In genomic region chr6:127914240-127914639, GRCh38 we compare ENCODE assay signal across 21 cellular contexts. TPM values are rescaled to one million over a fixed set of nuclear protein-coding genes. Genes with fewer than 3 reads are reported as not detected.
DNase-seq lines count a peak whose midpoint lies in the region; ATAC-seq and TF ChIP-seq lines count a peak whose summit lies in the region.
"Had no signal": no experiment of that assay in that cellular context is flagged by ENCODE, and none has a peak within 500 bp of the region (broad histone marks: within the 10 kb centered on the region; RNA-seq: fewer than 3 reads in every experiment).

No MANE protein-coding gene starts in this region.

- no TSS peak for BruUV-seq in mammary epithelial cell (replicated peaks; lab: Mats Ljungman, UMichigan)

- H3F3A ChIP-seq in GM23248 (ENCODE audit: insufficient read depth): no peaks in the 10 kb centered on the region

- peak overlapping the region in 5 of 8 donors; percentile 58 to 83 (median 82) for H3K4me3 Mint-ChIP-seq in CD4-positive, alpha-beta memory T cell
- H3K4me3 Mint-ChIP-seq in naive thymus-derived CD4-positive, alpha-beta T cell: peak overlapping the region in 6 of 10 donors; percentile 11 to 48 (median 28)
- H3K4me3 Mint-ChIP-seq: CD4-positive, CD25-positive, alpha-beta regulatory T cell; naive B cell had no signal

- H3K27ac Mint-ChIP-seq in CD4-positive, alpha-beta memory T cell: peak overlapping the region in 1 of 7 donors; percentile 78
- peak overlapping the region in 3 of 9 donors; percentile 28 to 50 (median 47) for H3K27ac Mint-ChIP-seq in naive thymus-derived CD4-positive, alpha-beta T cell
- H3K27ac Mint-ChIP-seq: activated T-helper 2 cell treated with anti-CD3 and anti-CD28 coated beads, Interferon-gamma antibody, Interleukin-2, Interleukin-4, amounts not matched to agents 10 μg/mL and 5 μg/mL and 100 μg/mL, durations not matched to agents 14 hours and 24 hours and 36 hours; CD4-positive, CD25-positive, alpha-beta regulatory T cell; naive B cell had no signal

- H3K79me2 ChIP-seq in GM23248 (ENCODE audit: insufficient read depth) (no peaks in the 10 kb centered on the region), mammary epithelial cell (ENCODE audit: insufficient read depth, low read length) (no peaks in the 10 kb centered on the region)

- 75 to 79% methylated on average over 3 of the region's 3 CpGs for WGBS in GM23248 (ENCODE audit: low coverage in 1 of 2, low lambda C conversion rate in 2 of 2, missing lambda C conversion rate in 2 of 2), 2 experiments
- 4% methylated on average over 3 of the region's 3 CpGs for WGBS in mammary epithelial cell (ENCODE audit: low coverage, missing lambda C conversion rate)

- H3K9me3 ChIP-seq in CD4-positive, alpha-beta memory T cell (ENCODE audit: control insufficient read depth in 1 of 2, low read length in 2 of 2): no peaks in the 10 kb centered on the region
- H3K9me3 ChIP-seq in GM23248 (ENCODE audit: low read depth): no peaks in the 10 kb centered on the region
- no peaks in the 10 kb centered on the region for H3K9me3 ChIP-seq in mammary epithelial cell (replicated peaks; ENCODE audit: insufficient read depth, low read length)
- peaks cover 0 to 4% (median 0%) of the 10 kb centered on the region in 3 experiments for H3K9me3 ChIP-seq in naive thymus-derived CD4-positive, alpha-beta T cell (ENCODE audit: control insufficient read depth in 2 of 3, low read length in 3 of 3)

- in situ Hi-C loops in GM23248 (cut with MboI) (no loop called here), mammary epithelial cell (cut with MboI; ENCODE audit: low sequenced_read_pairs in 2 of 2) (no loop called here)

- peaks cover 7% of the 10 kb centered on the region for H3K36me3 ChIP-seq in CD4-positive, alpha-beta memory T cell (ENCODE audit: insufficient read depth, low read length)
- H3K36me3 ChIP-seq in GM23248 (ENCODE audit: low read depth) (no peaks in the 10 kb centered on the region), mammary epithelial cell (ENCODE audit: insufficient read depth, low read length) (no peaks in the 10 kb centered on the region)
- H3K36me3 ChIP-seq in naive thymus-derived CD4-positive, alpha-beta T cell (ENCODE audit: control insufficient read depth in 2 of 3, insufficient read depth in 3 of 3, low read length in 3 of 3): peaks cover 0 to 3% (median 0%) of the 10 kb centered on the region in 3 experiments
- H3K36me3 ChIP-seq: brain microvascular endothelial cell had no signal

- H3K4me1 Mint-ChIP-seq in CD4-positive, alpha-beta memory T cell: peaks cover 40 to 79% (median 61%) of the 10 kb centered on the region in 4 donors
- H3K4me1 Mint-ChIP-seq in naive thymus-derived CD4-positive, alpha-beta T cell: peaks cover 12 to 66% (median 61%) of the 10 kb centered on the region in 7 donors
- H3K4me1 Mint-ChIP-seq: naive B cell had no signal

- POLR2A ChIA-PET in CD4-positive, alpha-beta memory T cell (lab: Charles Lee; ENCODE audit: partially characterized antibody): interaction anchor here (5.9 kb wide), 1 partner anchor 21 kb away, joined by 77 read pairs; no protein-coding TSS in a partner anchor
- POLR2A ChIA-PET in naive thymus-derived CD4-positive, alpha-beta T cell (lab: Charles Lee): interaction anchor here (1.4 kb wide), 1 partner anchor 21 kb away, joined by 5 read pairs; no protein-coding TSS in a partner anchor

- CTCF ChIA-PET in CD4-positive, alpha-beta memory T cell (lab: Charles Lee; ENCODE audit: partially characterized antibody): interaction anchor here (1.3 to 1.9 kb wide), 2 partner anchors 14 to 59 kb away, joined by 4 to 5 read pairs; partner anchors contain the start of gene THEMIS
- CTCF ChIA-PET in mammary epithelial cell (lab: Charles Lee; ENCODE audit: low non-redundant PET): no interaction called here
- CTCF ChIA-PET in naive thymus-derived CD4-positive, alpha-beta T cell (lab: Charles Lee): no interaction called here

- H3K4me1 ChIP-seq in CD4-positive, alpha-beta memory T cell (ENCODE audit: insufficient read depth, low read length): peaks cover 57% of the 10 kb centered on the region
- H3K4me1 ChIP-seq in GM23248 (ENCODE audit: insufficient read depth) (no peaks in the 10 kb centered on the region), mammary epithelial cell (ENCODE audit: insufficient read depth, low read length) (peaks cover 7% of the 10 kb centered on the region)
- H3K4me1 ChIP-seq in naive thymus-derived CD4-positive, alpha-beta T cell (ENCODE audit: control insufficient read depth in 2 of 2, insufficient read depth in 2 of 2, low read length in 2 of 2): peaks cover 19 to 42% of the 10 kb centered on the region in 2 donors

- H3K9me2 ChIP-seq in GM23248 (ENCODE audit: insufficient read depth): no peaks in the 10 kb centered on the region

- dilution Hi-C loops in mammary epithelial cell (cut with HindIII; ENCODE audit: low sequenced_read_pairs): no loop called here

- peaks cover 0 to 20% (median 5%) of the 10 kb centered on the region in 8 donors for H3K9me3 Mint-ChIP-seq in CD4-positive, alpha-beta memory T cell
- H3K9me3 Mint-ChIP-seq in naive thymus-derived CD4-positive, alpha-beta T cell: peaks cover 1 to 24% (median 6%) of the 10 kb centered on the region in 11 donors

- no peak overlapping the region for H3K4me3 ChIP-seq in CD4-positive, alpha-beta memory T cell (ENCODE audit: low read length in 2 of 2)
- no peak overlapping the region for H3K4me3 ChIP-seq in GM23248
- H3K4me3 ChIP-seq in mammary epithelial cell (replicated peaks in 1 of 3; ENCODE audit: insufficient read depth in 1 of 3, low read depth in 2 of 3, low read length in 3 of 3): no peak overlapping the region
- H3K4me3 ChIP-seq in naive thymus-derived CD4-positive, alpha-beta T cell (ENCODE audit: low read length): no peak overlapping the region
- H3K4me3 ChIP-seq: coronary artery had no signal

- H3K9ac ChIP-seq in GM23248 (no peak overlapping the region), mammary epithelial cell (ENCODE audit: insufficient read depth, low read length) (no peak overlapping the region)

- TF ChIP-seq CTCF in mammary epithelial cell (conservative IDR thresholded peaks at IDR 0.05 in 1 of 2, IDR thresholded peaks at IDR 0.05 in 1 of 2; ENCODE audit: extremely low read depth in 1 of 2, insufficient read depth in 1 of 2, low read depth in 1 of 2, low read length in 2 of 2): no peak

- H4K20me1 ChIP-seq in GM23248 (ENCODE audit: insufficient read depth): no peaks in the 10 kb centered on the region
- H4K20me1 ChIP-seq in mammary epithelial cell (ENCODE audit: insufficient read depth, low read length): no peaks in the 10 kb centered on the region

- H3K27ac ChIP-seq in CD4-positive, alpha-beta memory T cell (ENCODE audit: low read depth, low read length): no peak overlapping the region
- no peak overlapping the region for H3K27ac ChIP-seq in GM23248
- H3K27ac ChIP-seq in mammary epithelial cell (ENCODE audit: insufficient read depth, low read depth, low read length): no peak overlapping the region
- H3K27ac ChIP-seq in naive thymus-derived CD4-positive, alpha-beta T cell (ENCODE audit: low read depth, low read length): no peak overlapping the region
- H3K27ac ChIP-seq: brain microvascular endothelial cell, coronary artery had no signal

- no peaks in the 10 kb centered on the region for H3K27me3 Mint-ChIP-seq in CD4-positive, alpha-beta memory T cell
- no peaks in the 10 kb centered on the region for H3K27me3 Mint-ChIP-seq in naive thymus-derived CD4-positive, alpha-beta T cell
- H3K27me3 Mint-ChIP-seq: CD4-positive, CD25-positive, alpha-beta regulatory T cell; naive B cell had no signal

- H2AFZ ChIP-seq in GM23248 (no peak overlapping the region), mammary epithelial cell (ENCODE audit: low read depth, low read length) (peak overlapping the region; percentile 36)

- H3K4me2 ChIP-seq in GM23248 (ENCODE audit: unreplicated experiment) (no peak overlapping the region), mammary epithelial cell (ENCODE audit: insufficient read depth, low read depth, low read length) (no peak overlapping the region)

- ATAC-seq in naive thymus-derived CD4-positive, alpha-beta T cell: no peak
- ATAC-seq: right cardiac atrium had no signal

- H3K27me3 ChIP-seq in CD4-positive, alpha-beta memory T cell (ENCODE audit: insufficient read depth, low read length): no peaks in the 10 kb centered on the region
- H3K27me3 ChIP-seq in GM23248 (replicated peaks; ENCODE audit: insufficient read depth) (no peaks in the 10 kb centered on the region), mammary epithelial cell (ENCODE audit: insufficient read depth, low read length) (peaks cover 2% of the 10 kb centered on the region)
- H3K27me3 ChIP-seq in naive thymus-derived CD4-positive, alpha-beta T cell (ENCODE audit: control insufficient read depth in 2 of 2, insufficient read depth in 2 of 2, low read length in 2 of 2): no peaks in the 10 kb centered on the region
- H3K27me3 ChIP-seq: brain microvascular endothelial cell had no signal

- H3K36me3 Mint-ChIP-seq in CD4-positive, alpha-beta memory T cell: peaks cover 31 to 51% of the 10 kb centered on the region in 2 donors
- peaks cover 5 to 48% (median 27%) of the 10 kb centered on the region in 5 donors for H3K36me3 Mint-ChIP-seq in naive thymus-derived CD4-positive, alpha-beta T cell
- H3K36me3 Mint-ChIP-seq: naive B cell had no signal

- DNase-seq in CD4-positive, alpha-beta memory T cell: no peak
- peak; percentile 29 for DNase-seq in GM23248
- DNase-seq in mammary epithelial cell: peak; percentile 52
- no peak for DNase-seq in naive thymus-derived CD4-positive, alpha-beta T cell
- DNase-seq in DMS79 treated with DMSO at 0.1 percent for 48 hours (lab: John Stamatoyannopoulos, UW): no peak
- no peak for DNase-seq in effector CD8-positive, alpha-beta T cell (lab: John Stamatoyannopoulos, UW)
- DNase-seq in stimulated activated CD4-positive, alpha-beta T cell treated with anti-CD3 and anti-CD28 coated beads, Interleukin-2, amount 100 ng/mL, for 48 hours: no peak
- DNase-seq: brain microvascular endothelial cell; CD4-positive, CD25-positive, alpha-beta regulatory T cell; DND-41; head of caudate nucleus; Karpas-422; naive B cell; NCI-H187 treated with DMSO at 0.1 percent for 48 hours; OCI-M1; right cardiac atrium; Right ventricle myocardium superior; stimulated activated CD4-positive, alpha-beta T cell treated with anti-CD3 and anti-CD28 coated beads, Interleukin-12 subunit alpha, Interleukin-12 subunit beta, amount 100 ng/mL, for 4 hours had no signal

- intact Hi-C loops in CD4-positive, alpha-beta memory T cell (cut with micrococcal nuclease): no loop called here
- intact Hi-C loops in mammary epithelial cell (cut with micrococcal nuclease): no loop called here
- intact Hi-C loops in naive thymus-derived CD4-positive, alpha-beta T cell (cut with micrococcal nuclease): loop anchor here in 1 of 2 donors (1.0 kb wide), 1 partner anchor 11 kb away; no protein-coding TSS in a partner anchor

RNA-seq across cellular contexts. Expression of gene THEMIS, which starts 13.4 kb away (rescaled TPM):
- total RNA-seq in CD4-positive, alpha-beta memory T cell: 10 to 100 TPM; 58.1 to 58.7 TPM
- 100 to 1,000 TPM in 1 of 2 donors, 10 to 100 TPM in 1; 83.1 to 112 TPM for polyA plus RNA-seq in CD4-positive, alpha-beta memory T cell
- 0.11 and 0.25 TPM in 2 replicates for total RNA-seq in GM23248 (2014; rRNA removed; shearing (Covaris generic))
- polyA plus RNA-seq in GM23248 (2016; fragmentation: Nextera tagmentation; extraction: Ambion mirVana) (0.05 and 0.33 TPM in 2 replicates), mammary epithelial cell (not detected)
- total RNA-seq in mammary epithelial cell: not detected
- polyA minus RNA-seq in mammary epithelial cell: not detected
- total RNA-seq in naive thymus-derived CD4-positive, alpha-beta T cell: 10 to 100 TPM; 51.3 to 97.3 (median 54.7) TPM
- polyA plus RNA-seq in naive thymus-derived CD4-positive, alpha-beta T cell: 100 to 1,000 TPM in 1 of 2 donors, 10 to 100 TPM in 1; 93.4 to 110 TPM
- total RNA-seq: osteocyte had no signal
- polyA plus RNA-seq: right cardiac atrium had no signal

Comparison
In these comparisons a context has a peak if more than half of its experiments do, and no peak if none do; other contexts are left out.
1. DNase-seq: peak in GM23248 (single experiment) and mammary epithelial cell (single experiment); none in CD4-positive, alpha-beta memory T cell (0 of 5), naive thymus-derived CD4-positive, alpha-beta T cell (0 of 9), DMS79 treated with DMSO at 0.1 percent for 48 hours (single experiment), effector CD8-positive, alpha-beta T cell (single experiment) and stimulated activated CD4-positive, alpha-beta T cell treated with anti-CD3 and anti-CD28 coated beads, Interleukin-2, amount 100 ng/mL, for 48 hours (0 of 2).
2. RNA of gene THEMIS, which starts 13.4 kb away (total RNA-seq): 58.1 to 58.7 TPM in CD4-positive, alpha-beta memory T cell and 51.3 to 97.3 TPM in naive thymus-derived CD4-positive, alpha-beta T cell; not detected in mammary epithelial cell and 0.11 to 0.25 TPM in GM23248; every median in the first group is over 10 times any median in the second.